ENCODE assay signal across 24 cellular contexts in genomic region chr12:12913626-12914388, GRCh38. TPM values are rescaled to one million over a fixed set of nuclear protein-coding genes. Genes with fewer than 3 reads are reported as not detected.
DNase-seq lines count a peak whose midpoint lies in the region; ATAC-seq and TF ChIP-seq lines count a peak whose summit lies in the region.
"Had no signal": no experiment of that assay in that cellular context is flagged by ENCODE, and none has a peak within 500 bp of the region (broad histone marks: within the 10 kb centered on the region; RNA-seq: fewer than 3 reads in every experiment).

No MANE protein-coding gene starts in this region.

- POLR2A ChIA-PET in A673 (lab: Charles Lee; ENCODE audit: low non-redundant PET): no interaction called here
- POLR2A ChIA-PET in activated CD4-positive, alpha-beta T cell treated with anti-CD3 and anti-CD28 coated beads for 36 hours (lab: Charles Lee): no interaction called here

- in situ Hi-C loops in HAP-1 (cut with MboI; ENCODE audit: low sequenced_read_pairs): loop anchor here (25.0 kb wide), 2 partner anchors 623 to 1248 kb away; no protein-coding TSS in a partner anchor

- H3K9me3 Mint-ChIP-seq in activated T-helper 17 cell treated with anti-CD3 and anti-CD28 coated beads, Interleukin-2, amount 50 U/mL, for 72 hours: no peaks in the 10 kb centered on the region
- no peaks in the 10 kb centered on the region for H3K9me3 Mint-ChIP-seq in nephron progenitor cell
- H3K9me3 Mint-ChIP-seq in activated CD4-positive, alpha-beta T cell treated with anti-CD3 and anti-CD28 coated beads for 36 hours (ENCODE audit: low read depth): no peaks in the 10 kb centered on the region
- H3K9me3 Mint-ChIP-seq: activated naive CD4-positive, alpha-beta T cell treated with anti-CD3 and anti-CD28 coated beads, Interleukin-2, amount 50 U/mL, for 24 hours; activated T-cell treated with anti-CD3 and anti-CD28 coated beads, Interleukin-2, amount 50 U/mL, for 72 hours; CD4-positive, alpha-beta memory T cell; memory B cell; naive thymus-derived CD8-positive, alpha-beta T cell; T-helper 1 cell treated with Interleukin-12 subunit alpha and Interleukin-12 subunit beta and Interleukin-4 antibody, amounts not matched to agents 30 μg/mL and 1 μg/mL, for 36 hours had no signal

- BruUV-seq in A673 (replicated peaks; lab: Mats Ljungman, UMichigan): no TSS peak

- H3K4me1 ChIP-seq in A673 (ENCODE audit: insufficient read depth, low read length, poor library complexity, severe bottlenecking) (peaks cover 7% of the 10 kb centered on the region), HAP-1 (peaks cover 10% of the 10 kb centered on the region)
- H3K4me1 ChIP-seq: parathyroid adenoma had no signal

- intact Hi-C loops in A673 (cut with micrococcal nuclease; ENCODE audit: unreplicated experiment): loop anchor here (10.0 kb wide), 1 partner anchor 621 kb away; no protein-coding TSS in a partner anchor
- intact Hi-C loops in activated CD4-positive, alpha-beta T cell treated with anti-CD3 and anti-CD28 coated beads for 36 hours (cut with DNase I, micrococcal nuclease): loop anchor here in 1 of 2 experiments (5.0 kb wide), 1 partner anchor 153 kb away; no protein-coding TSS in a partner anchor

- no peaks in the 10 kb centered on the region for H3K9me3 ChIP-seq in A673 (ENCODE audit: low read depth, low read length, poor library complexity, severe bottlenecking)
- H3K9me3 ChIP-seq in HAP-1: no peaks in the 10 kb centered on the region
- H3K9me3 ChIP-seq: colonic mucosa, right lobe of liver, upper lobe of right lung had no signal

- CTCF ChIA-PET in A673 (lab: Charles Lee): interaction anchor here (0.6 kb wide), 1 partner anchor 66 kb away, joined by 7 read pairs; no protein-coding TSS in a partner anchor
- CTCF ChIA-PET in activated CD4-positive, alpha-beta T cell treated with anti-CD3 and anti-CD28 coated beads for 36 hours (lab: Charles Lee): interaction anchor here (0.6 to 4.9 kb wide), 8 partner anchors 9 to 298 kb away, joined by 3 to 58 read pairs (median 4); no protein-coding TSS in a partner anchor

- no peak overlapping the region for H3K27ac ChIP-seq in A673 (ENCODE audit: low read depth, low read length, poor library complexity, severe bottlenecking)
- H3K27ac ChIP-seq: colonic mucosa, parathyroid adenoma, right lobe of liver, upper lobe of right lung had no signal

- DNase-seq in A673 (ENCODE audit: low spot score): peak; percentile 25
- DNase-seq in HAP-1 (ENCODE audit: low spot score in 2 of 2): peak; percentile 36 to 40
- DNase-seq in nephron progenitor cell: no peak
- no peak for DNase-seq in effector CD8-positive, alpha-beta T cell (lab: John Stamatoyannopoulos, UW)
- DNase-seq in T-helper 1 cell: no peak
- DNase-seq in activated CD4-positive, alpha-beta T cell treated with anti-CD3 and anti-CD28 coated beads for 36 hours: no peak
- DNase-seq: activated CD4-positive, alpha-beta T cell treated with anti-CD3 and anti-CD28 coated beads for 4 hours; activated T-cell treated with anti-CD3 and anti-CD28 coated beads, Interleukin-2, amount 50 U/mL, for 72 hours; CD4-positive, alpha-beta memory T cell; colonic mucosa; DMS79 treated with DMSO at 0.1 percent for 48 hours; KG1; naive thymus-derived CD8-positive, alpha-beta T cell; NCI-H1436; NCI-H2171 treated with DMSO at 0.1 percent for 48 hours; NCI-H526; right lobe of liver; stimulated activated CD4-positive, alpha-beta T cell treated with anti-CD3 and anti-CD28 coated beads, Interleukin-15, amount 100 ng/mL, for 24 hours; upper lobe of right lung had no signal

- H3K27me3 ChIP-seq in A673 (replicated peaks; ENCODE audit: insufficient read depth, low read depth, low read length, poor library complexity) (no peaks in the 10 kb centered on the region), HAP-1 (ENCODE audit: low read depth) (no peaks in the 10 kb centered on the region)
- H3K27me3 ChIP-seq: colonic mucosa, right lobe of liver, upper lobe of right lung had no signal

- peak overlapping the region; percentile 16 for H3K27ac Mint-ChIP-seq in activated T-helper 17 cell treated with anti-CD3 and anti-CD28 coated beads, Interleukin-2, amount 50 U/mL, for 72 hours
- H3K27ac Mint-ChIP-seq in nephron progenitor cell: peak overlapping the region; percentile 32
- H3K27ac Mint-ChIP-seq in activated CD4-positive, alpha-beta T cell treated with anti-CD3 and anti-CD28 coated beads for 36 hours: no peak overlapping the region
- H3K27ac Mint-ChIP-seq: activated naive CD4-positive, alpha-beta T cell treated with anti-CD3 and anti-CD28 coated beads, Interleukin-2, amount 50 U/mL, for 24 hours; activated T-cell treated with anti-CD3 and anti-CD28 coated beads, Interleukin-2, amount 50 U/mL, for 72 hours; memory B cell; T-helper 1 cell treated with Interleukin-12 subunit alpha and Interleukin-12 subunit beta and Interleukin-4 antibody, amounts not matched to agents 30 μg/mL and 1 μg/mL, for 36 hours had no signal

- H3K27me3 Mint-ChIP-seq in activated T-helper 17 cell treated with anti-CD3 and anti-CD28 coated beads, Interleukin-2, amount 50 U/mL, for 72 hours: peaks cover 8% of the 10 kb centered on the region
- H3K27me3 Mint-ChIP-seq in nephron progenitor cell (ENCODE audit: low read depth, poor library complexity): peaks cover 25% of the 10 kb centered on the region
- peaks cover 9% of the 10 kb centered on the region for H3K27me3 Mint-ChIP-seq in activated CD4-positive, alpha-beta T cell treated with anti-CD3 and anti-CD28 coated beads for 36 hours

- ATAC-seq in activated T-helper 17 cell treated with anti-CD3 and anti-CD28 coated beads, Interleukin-2, amount 50 U/mL, for 72 hours (replicated peaks): no peak
- no peak for ATAC-seq in activated CD4-positive, alpha-beta T cell treated with anti-CD3 and anti-CD28 coated beads for 36 hours
- ATAC-seq: activated T-cell treated with anti-CD3 and anti-CD28 coated beads, Interleukin-2, amount 50 U/mL, for 72 hours; naive thymus-derived CD8-positive, alpha-beta T cell; right lobe of liver; upper lobe of right lung had no signal

- peaks cover 18% of the 10 kb centered on the region for H3K4me1 Mint-ChIP-seq in activated T-helper 17 cell treated with anti-CD3 and anti-CD28 coated beads, Interleukin-2, amount 50 U/mL, for 72 hours
- peaks cover 82% of the 10 kb centered on the region for H3K4me1 Mint-ChIP-seq in nephron progenitor cell
- H3K4me1 Mint-ChIP-seq in activated CD4-positive, alpha-beta T cell treated with anti-CD3 and anti-CD28 coated beads for 36 hours: peaks cover 25% of the 10 kb centered on the region

- no peaks in the 10 kb centered on the region for H3K36me3 Mint-ChIP-seq in activated T-helper 17 cell treated with anti-CD3 and anti-CD28 coated beads, Interleukin-2, amount 50 U/mL, for 72 hours (ENCODE audit: low read depth)
- H3K36me3 Mint-ChIP-seq in nephron progenitor cell (ENCODE audit: low read depth): no peaks in the 10 kb centered on the region
- H3K36me3 Mint-ChIP-seq in activated CD4-positive, alpha-beta T cell treated with anti-CD3 and anti-CD28 coated beads for 36 hours (ENCODE audit: low read depth): no peaks in the 10 kb centered on the region
- H3K36me3 Mint-ChIP-seq: activated naive CD4-positive, alpha-beta T cell treated with anti-CD3 and anti-CD28 coated beads, Interleukin-2, amount 50 U/mL, for 24 hours; CD4-positive, alpha-beta memory T cell; memory B cell; naive thymus-derived CD8-positive, alpha-beta T cell had no signal

- TF ChIP-seq CTCF in A673 (conservative IDR thresholded peaks at IDR 0.05; ENCODE audit: low read depth, low read length) (no peak), nephron progenitor cell (IDR thresholded peaks at IDR 0.05) (no peak)

- no peak overlapping the region for H3K4me3 Mint-ChIP-seq in activated T-helper 17 cell treated with anti-CD3 and anti-CD28 coated beads, Interleukin-2, amount 50 U/mL, for 72 hours
- H3K4me3 Mint-ChIP-seq in nephron progenitor cell: no peak overlapping the region
- H3K4me3 Mint-ChIP-seq in activated CD4-positive, alpha-beta T cell treated with anti-CD3 and anti-CD28 coated beads for 36 hours: no peak overlapping the region
- H3K4me3 Mint-ChIP-seq: activated naive CD4-positive, alpha-beta T cell treated with anti-CD3 and anti-CD28 coated beads, Interleukin-2, amount 50 U/mL, for 24 hours; activated T-cell treated with anti-CD3 and anti-CD28 coated beads, Interleukin-2, amount 50 U/mL, for 72 hours; CD4-positive, alpha-beta memory T cell; memory B cell; naive thymus-derived CD8-positive, alpha-beta T cell; T-helper 1 cell treated with Interleukin-12 subunit alpha and Interleukin-12 subunit beta and Interleukin-4 antibody, amounts not matched to agents 30 μg/mL and 1 μg/mL, for 36 hours had no signal

- H3K4me3 ChIP-seq in A673 (ENCODE audit: low read depth, low read length, poor library complexity, severe bottlenecking) (no peak overlapping the region), HAP-1 (no peak overlapping the region)
- H3K4me3 ChIP-seq: colonic mucosa, right lobe of liver, upper lobe of right lung had no signal

- H3K36me3 ChIP-seq in A673 (ENCODE audit: insufficient read depth, low read length, poor library complexity, severe bottlenecking) (no peaks in the 10 kb centered on the region), HAP-1 (replicated peaks) (no peaks in the 10 kb centered on the region)
- H3K36me3 ChIP-seq: colonic mucosa, right lobe of liver had no signal

RNA-seq across cellular contexts. Expression of gene GPRC5A, which starts 22.4 kb away (rescaled TPM):
- total RNA-seq in A673 (2021): 0.22 and 0.56 TPM in 2 replicates
- 1 to 10 TPM in 1 of 2 donors, under 1 TPM in 1; 0.99 to 2.9 TPM for total RNA-seq in activated T-helper 17 cell treated with anti-CD3 and anti-CD28 coated beads, Interleukin-2, amount 50 U/mL, for 72 hours
- total RNA-seq in activated CD4-positive, alpha-beta T cell treated with anti-CD3 and anti-CD28 coated beads for 36 hours: under 1 TPM; 0.14 to 0.35 TPM
- total RNA-seq: CD4-positive, alpha-beta memory T cell; naive thymus-derived CD8-positive, alpha-beta T cell had no signal

RNA-seq across cellular contexts. Expression of gene GPRC5D, which starts 38.2 kb away (rescaled TPM):
- not detected in 2 replicates for total RNA-seq in A673 (2021)
- total RNA-seq in activated T-helper 17 cell treated with anti-CD3 and anti-CD28 coated beads, Interleukin-2, amount 50 U/mL, for 72 hours: not detected
- total RNA-seq in activated CD4-positive, alpha-beta T cell treated with anti-CD3 and anti-CD28 coated beads for 36 hours: not detected
- total RNA-seq: activated T-cell treated with anti-CD3 and anti-CD28 coated beads, Interleukin-2, amount 50 U/mL, for 72 hours; CD4-positive, alpha-beta memory T cell; naive thymus-derived CD8-positive, alpha-beta T cell; right lobe of liver; upper lobe of right lung had no signal

Comparison
In these comparisons a context has a peak if more than half of its experiments do, and no peak if none do; other contexts are left out.
1. DNase-seq: peak in A673 (single experiment) and HAP-1 (2 of 2); none in nephron progenitor cell (single experiment), effector CD8-positive, alpha-beta T cell (single experiment), T-helper 1 cell (0 of 5) and activated CD4-positive, alpha-beta T cell treated with anti-CD3 and anti-CD28 coated beads for 36 hours (single experiment).